17 cellular contexts compared by ENCODE assay signal in genomic region chr6:75693534-75693933, GRCh38. TPM values are rescaled to one million over a fixed set of nuclear protein-coding genes. Genes with fewer than 3 reads are reported as not detected.
DNase-seq lines count a peak whose midpoint lies in the region; ATAC-seq and TF ChIP-seq lines count a peak whose summit lies in the region.
"Had no signal": no experiment of that assay in that cellular context is flagged by ENCODE, and none has a peak within 500 bp of the region (broad histone marks: within the 10 kb centered on the region; RNA-seq: fewer than 3 reads in every experiment).

No MANE protein-coding gene starts in this region.

- no peak overlapping the region for H2BK15ac ChIP-seq in H9 (ENCODE audit: low read depth, low read length)

- H3K4me3 Mint-ChIP-seq in H9 = no peak overlapping the region
- H3K4me3 Mint-ChIP-seq: activated CD4-positive, alpha-beta T cell treated with anti-CD3 and anti-CD28 coated beads for 36 hours; activated T-cell treated with anti-CD3 and anti-CD28 coated beads, Interleukin-2, amount 50 U/mL, for 24 hours; stimulated activated effector memory CD8-positive, alpha-beta T cell treated with anti-CD3 and anti-CD28 coated beads, Interleukin-12 subunit alpha, Interleukin-12 subunit beta, amount 100 ng/mL, for 72 hours had no signal

- no peaks in the 10 kb centered on the region for H3K4me1 ChIP-seq in H9 (ENCODE audit: insufficient read depth, low read length)
- H3K4me1 ChIP-seq: vagina had no signal

- CTCF ChIA-PET in AG04449 (lab: Yijun Ruan, JAX) = interaction anchor here (1.0 to 1.8 kb wide), 6 partner anchors 8 to 63 kb away, joined by 3 to 5 read pairs (median 4); no protein-coding TSS in a partner anchor

- H2BK12ac ChIP-seq in H9 (ENCODE audit: insufficient read length, low read depth, low read length) = no peak overlapping the region

- H3K27ac Mint-ChIP-seq in H9 = no peak overlapping the region; a peak in 1 of 7 replicates
- H3K27ac Mint-ChIP-seq: activated CD4-positive, alpha-beta T cell treated with anti-CD3 and anti-CD28 coated beads for 36 hours; activated T-cell treated with anti-CD3 and anti-CD28 coated beads, Interleukin-2, amount 50 U/mL, for 24 hours; stimulated activated effector memory CD8-positive, alpha-beta T cell treated with anti-CD3 and anti-CD28 coated beads, Interleukin-12 subunit alpha, Interleukin-12 subunit beta, amount 100 ng/mL, for 72 hours had no signal

- no peak overlapping the region for H4K5ac ChIP-seq in H9 (ENCODE audit: insufficient read length, low read depth, low read length)

- no peak overlapping the region for H4K91ac ChIP-seq in H9 (ENCODE audit: insufficient read length, low read depth, low read length)

- no CpG with 5 or more reads among the region's 1 CpG for WGBS in H9 (ENCODE audit: extremely low coverage, insufficient read length, low lambda C conversion rate)

- no peak overlapping the region for H4K8ac ChIP-seq in H9 (replicated peaks; ENCODE audit: insufficient read length, low read depth, low read length)

- H3K23me2 ChIP-seq in H9 (ENCODE audit: insufficient read length, low read depth, low read length, poor library complexity, severe bottlenecking) = no peaks in the 10 kb centered on the region

- H3K4me2 ChIP-seq in H9 (ENCODE audit: insufficient read depth, insufficient read length, low read length) = no peak overlapping the region
- H3K4me2 ChIP-seq: BLaER1 treated with 17β-estradiol and CSF1 and Interleukin-3, amounts not matched to agents 10 nM and 100 nM had no signal

- H3K9ac ChIP-seq in H9 (ENCODE audit: extremely low read depth, insufficient read length, low read length) = no peak overlapping the region
- H3K9ac ChIP-seq in SK-N-MC (ENCODE audit: insufficient read length) = no peak overlapping the region
- H3K9ac ChIP-seq: BLaER1 treated with 17β-estradiol and CSF1 and Interleukin-3, amounts not matched to agents 10 nM and 100 nM had no signal

- no peak overlapping the region for H2BK120ac ChIP-seq in H9 (ENCODE audit: low read depth, low read length, poor library complexity, severe bottlenecking)

- no peak overlapping the region for H2BK20ac ChIP-seq in H9 (ENCODE audit: low read depth, low read length, poor library complexity, severe bottlenecking)

- no peak overlapping the region for H3K23ac ChIP-seq in H9 (ENCODE audit: insufficient read length, low read depth, low read length)

- no peak overlapping the region for H2AFZ ChIP-seq in H9 (ENCODE audit: low read length)

- no peak overlapping the region for H3K4ac ChIP-seq in H9 (ENCODE audit: low read depth, low read length)

- no peaks in the 10 kb centered on the region for H3K9me3 Mint-ChIP-seq in H9
- H3K9me3 Mint-ChIP-seq: activated T-cell treated with anti-CD3 and anti-CD28 coated beads, Interleukin-2, amount 50 U/mL, for 24 hours; stimulated activated effector memory CD8-positive, alpha-beta T cell treated with anti-CD3 and anti-CD28 coated beads, Interleukin-12 subunit alpha, Interleukin-12 subunit beta, amount 100 ng/mL, for 72 hours had no signal

- no peak overlapping the region for H3K14ac ChIP-seq in H9 (ENCODE audit: insufficient read depth, low read length)

- no peak overlapping the region for H3K27ac ChIP-seq in H9 (ENCODE audit: insufficient read length, low read depth, low read length)
- peak overlapping the region; percentile 66; the same call in 1 of the 2 replicates for H3K27ac ChIP-seq in SK-N-MC
- H3K27ac ChIP-seq: BLaER1 treated with 17β-estradiol and CSF1 and Interleukin-3, amounts not matched to agents 10 nM and 100 nM; vagina had no signal

- H3K79me2 ChIP-seq in H9 (ENCODE audit: insufficient read depth, low read length) = no peaks in the 10 kb centered on the region

- no peak overlapping the region for H2AK5ac ChIP-seq in H9 (ENCODE audit: insufficient read length, low read length)

- peaks cover 35% of the 10 kb centered on the region for H3K36me3 ChIP-seq in SK-N-MC (ENCODE audit: insufficient read depth, low read length)

- POLR2A ChIA-PET in AG04449 (lab: Yijun Ruan, JAX) = no interaction called here

- peaks cover 19 to 59% (median 52%) of the 10 kb centered on the region in 3 experiments; a peak in 6 of 7 replicates for H3K36me3 Mint-ChIP-seq in H9 (ENCODE audit: insufficient read depth in 1 of 3, low read depth in 3 of 3)

- no peak overlapping the region for H3T11ph ChIP-seq in H9 (ENCODE audit: low read length)

- no peaks in the 10 kb centered on the region for H4K20me1 ChIP-seq in H9 (ENCODE audit: control insufficient read depth, insufficient read depth, insufficient read length)

- in situ Hi-C loops in GM13977 (cut with MboI; ENCODE audit: low pct_unique_long_range_greater_than_20kb, low sequenced_read_pairs, unreplicated experiment) = no loop called here

- no peak for ATAC-seq in HG02678 (IDR thresholded peaks at IDR 0.05; ENCODE audit: unreplicated experiment)
- ATAC-seq: activated CD4-positive, alpha-beta T cell treated with anti-CD3 and anti-CD28 coated beads for 36 hours; stimulated activated effector memory CD8-positive, alpha-beta T cell treated with anti-CD3 and anti-CD28 coated beads, Interleukin-12 subunit alpha, Interleukin-12 subunit beta, amount 100 ng/mL, for 72 hours had no signal

- H3K56ac ChIP-seq in H9 (ENCODE audit: insufficient read length, low read depth, low read length) = no peak overlapping the region

- H3K79me1 ChIP-seq in H9 (ENCODE audit: insufficient read depth, low read depth, low read length, poor library complexity, severe bottlenecking) = no peaks in the 10 kb centered on the region

- H3K4me1 Mint-ChIP-seq in H9 = no peaks in the 10 kb centered on the region
- H3K4me1 Mint-ChIP-seq: activated CD4-positive, alpha-beta T cell treated with anti-CD3 and anti-CD28 coated beads for 36 hours; stimulated activated effector memory CD8-positive, alpha-beta T cell treated with anti-CD3 and anti-CD28 coated beads, Interleukin-12 subunit alpha, Interleukin-12 subunit beta, amount 100 ng/mL, for 72 hours had no signal

- DNase-seq in AG04449 (ENCODE audit: low read depth, low spot score) (peak; percentile 7), H9 (no peak), SK-N-MC (ENCODE audit: low read depth, low spot score) (peak; percentile 22), fibroblast of the conjunctiva (ENCODE audit: low read depth) (peak; percentile 17), mucosa of gallbladder (ENCODE audit: low spot score) (no peak), GM13977 (ENCODE audit: low spot score) (no peak), pons (ENCODE audit: low spot score) (no peak)
- DNase-seq: activated CD4-positive, alpha-beta T cell treated with anti-CD3 and anti-CD28 coated beads for 36 hours; activated T-cell treated with anti-CD3 and anti-CD28 coated beads, Interleukin-2, amount 50 U/mL, for 24 hours; anterior cingulate cortex; effector CD4-positive, alpha-beta T cell; NCI-H146; posterior cingulate gyrus had no signal

- no peak overlapping the region for H3K18ac ChIP-seq in H9 (ENCODE audit: insufficient read length, low read depth, low read length)

- H3K27me3 Mint-ChIP-seq in H9 (ENCODE audit: low read depth) = no peaks in the 10 kb centered on the region
- H3K27me3 Mint-ChIP-seq: activated CD4-positive, alpha-beta T cell treated with anti-CD3 and anti-CD28 coated beads for 36 hours; activated T-cell treated with anti-CD3 and anti-CD28 coated beads, Interleukin-2, amount 50 U/mL, for 24 hours had no signal

- no peaks in the 10 kb centered on the region for H3K27me3 ChIP-seq in H9 (ENCODE audit: insufficient read depth, low read length)
- H3K27me3 ChIP-seq: BLaER1 treated with 17β-estradiol and CSF1 and Interleukin-3, amounts not matched to agents 10 nM and 100 nM; vagina had no signal

- TF ChIP-seq CTCF in AG04449 (IDR thresholded peaks at IDR 0.05; ENCODE audit: insufficient read depth, low read length, missing control alignments) (peak; percentile 11), H9 (conservative IDR thresholded peaks at IDR 0.05) (peak; percentile 23; the same call in 1 of the 3 replicates), GM13977 (IDR thresholded peaks at IDR 0.05; ENCODE audit: extremely low read depth, insufficient read depth, missing control alignments) (no peak)

- H2BK5ac ChIP-seq in H9 (ENCODE audit: insufficient read length, low read length) = no peak overlapping the region

- H3K9me3 ChIP-seq in H9 (ENCODE audit: control insufficient read depth, low read depth, low read length) = no peaks in the 10 kb centered on the region
- no peaks in the 10 kb centered on the region for H3K9me3 ChIP-seq in SK-N-MC (ENCODE audit: low read depth, low read length)
- H3K9me3 ChIP-seq: BLaER1 treated with 17β-estradiol and CSF1 and Interleukin-3, amounts not matched to agents 10 nM and 100 nM; vagina had no signal

- no peak overlapping the region for H3K4me3 ChIP-seq in AG04449 (ENCODE audit: low read depth, low read length)
- no peak overlapping the region for H3K4me3 ChIP-seq in SK-N-MC
- H3K4me3 ChIP-seq: BLaER1 treated with 17β-estradiol and CSF1 and Interleukin-3, amounts not matched to agents 10 nM and 100 nM; vagina had no signal

RNA-seq across cellular contexts. Expression of gene MYO6, which starts 55.5 kb away (rescaled TPM):
- total RNA-seq in H9 (2021) (46.9 and 48.1 TPM in 2 replicates), mucosa of gallbladder (107 TPM)

Comparison
In these comparisons a context has a peak if more than half of its experiments do, and no peak if none do; other contexts are left out.
1. DNase-seq: peak in AG04449 (single experiment), SK-N-MC (single experiment) and fibroblast of the conjunctiva (single experiment); none in H9 (single experiment), mucosa of gallbladder (single experiment), GM13977 (single experiment) and pons (single experiment).